Comparison of ENCODE assay signal across 8 cellular contexts in the genomic region with DNA sequence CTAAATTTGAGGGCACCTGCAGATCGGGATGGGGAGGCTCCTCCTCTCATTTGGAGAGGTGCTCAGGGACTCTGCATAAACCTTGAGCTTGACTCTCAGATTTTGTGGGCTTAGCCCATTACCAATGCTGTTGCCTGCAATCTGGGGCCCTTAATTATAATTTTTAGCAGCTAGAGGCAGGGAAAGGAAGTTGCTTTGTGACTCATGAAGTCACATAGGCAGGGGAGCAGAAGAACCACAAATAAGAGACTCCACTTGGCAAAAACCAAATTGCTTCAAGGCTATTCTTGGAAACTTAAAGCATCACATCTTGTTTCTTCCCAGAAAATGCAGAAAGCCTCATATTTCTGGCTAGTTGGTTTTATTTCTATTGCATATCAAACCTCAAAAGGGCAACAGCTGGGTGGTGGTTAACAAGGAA. TPM values are rescaled to one million over a fixed set of nuclear protein-coding genes. Genes with fewer than 3 reads are reported as not detected.
DNase-seq lines count a peak whose midpoint lies in the region; ATAC-seq, FAIRE-seq and TF ChIP-seq lines count a peak whose summit lies in the region.

No MANE protein-coding gene starts in this region.

- H3K79me2 ChIP-seq in K562 (ENCODE audit: control insufficient read depth, insufficient read depth, low read length) (no peaks in the 10 kb centered on the region), osteoblast (ENCODE audit: insufficient read depth, low read length) (peaks cover 82% of the 10 kb centered on the region)

- FAIRE-seq in K562 (lab: Jason Lieb, UNC), result peak; percentile 57

- DNase-seq in NB4 (ENCODE audit: low read depth), result peak; percentile 76
- no peak for DNase-seq in K562 (ENCODE audit: extremely low read depth in 1 of 4, low spot score in 3 of 4)
- DNase-seq in osteoblast (ENCODE audit: insufficient read length, low spot score, missing footprints), result peak; percentile 86
- DNase-seq in NCI-H2081 treated with DMSO at 0.1 percent for 48 hours (lab: John Stamatoyannopoulos, UW), result no peak
- no peak for DNase-seq in SHP77 (lab: John Stamatoyannopoulos, UW)
- no peak for DNase-seq in NCI-H524 treated with DMSO at 0.1 percent for 48 hours (lab: John Stamatoyannopoulos, UW)

- peaks cover 33 to 87% (median 68%) of the 10 kb centered on the region in 10 experiments for H3K4me1 ChIP-seq in BLaER1 treated with 17β-estradiol and CSF1 and Interleukin-3, amounts not matched to agents 10 nM and 100 nM
- H3K4me1 ChIP-seq in K562 (replicated peaks in 1 of 2; ENCODE audit: control insufficient read depth in 2 of 2, insufficient read depth in 2 of 2, low read length in 2 of 2), result peaks cover 39 to 56% of the 10 kb centered on the region in 2 experiments
- peaks cover 67% of the 10 kb centered on the region for H3K4me1 ChIP-seq in osteoblast (ENCODE audit: insufficient read depth, low read length)

- CTCF ChIA-PET in K562 (lab: Yijun Ruan, JAX; ENCODE audit: low intra/inter-chr PET ratio), result no interaction called here

- no peaks in the 10 kb centered on the region for H3K9me3 ChIP-seq in BLaER1 treated with 17β-estradiol and CSF1 and Interleukin-3, amounts not matched to agents 10 nM and 100 nM (replicated peaks in 1 of 11)
- H3K9me3 ChIP-seq in K562 (replicated peaks; ENCODE audit: control insufficient read depth, insufficient read depth, low read depth, low read length), result no peaks in the 10 kb centered on the region
- no peaks in the 10 kb centered on the region for H3K9me3 ChIP-seq in osteoblast (ENCODE audit: low read depth, low read length)

- no peak for TF ChIP-seq CTCF in NB4 (IDR thresholded peaks at IDR 0.05; ENCODE audit: low read depth, low read length)
- no peak for TF ChIP-seq CTCF in K562 (IDR thresholded peaks at IDR 0.05 in 2 of 3, conservative IDR thresholded peaks at IDR 0.05 in 1 of 3; ENCODE audit: insufficient read depth in 2 of 3, low read depth in 1 of 3, low read length in 3 of 3)
- no peak for TF ChIP-seq CTCF in osteoblast (IDR thresholded peaks at IDR 0.05; ENCODE audit: extremely low read depth, low read depth, low read length)

- no peak for TF ChIP-seq RAD21 in K562 (CRISPR knock-in tag; conservative IDR thresholded peaks at IDR 0.05 in 1 of 2, IDR thresholded peaks at IDR 0.05 in 1 of 2)

- no peaks in the 10 kb centered on the region for H4K20me1 ChIP-seq in BLaER1 treated with 17β-estradiol and CSF1 and Interleukin-3, amounts not matched to agents 10 nM and 100 nM
- no peaks in the 10 kb centered on the region for H4K20me1 ChIP-seq in K562 (replicated peaks; ENCODE audit: control insufficient read depth, insufficient read depth, low read length)
- no peaks in the 10 kb centered on the region for H4K20me1 ChIP-seq in osteoblast (ENCODE audit: insufficient read depth, low read length)

- peaks cover 0 to 4% (median 0%) of the 10 kb centered on the region in 11 experiments; a peak in 4 of 22 replicates for H3K36me3 ChIP-seq in BLaER1 treated with 17β-estradiol and CSF1 and Interleukin-3, amounts not matched to agents 10 nM and 100 nM
- peaks cover 16% of the 10 kb centered on the region; the same call in 2 of the 3 replicates for H3K36me3 ChIP-seq in K562 (ENCODE audit: control insufficient read depth, insufficient read depth, low read length)
- H3K36me3 ChIP-seq in osteoblast (ENCODE audit: insufficient read depth, low read length), result peaks cover 71% of the 10 kb centered on the region

- H3K9ac ChIP-seq in BLaER1 treated with 17β-estradiol and CSF1 and Interleukin-3, amounts not matched to agents 10 nM and 100 nM, result peak overlapping the region in 8 of 11 experiments; percentile 1 to 71 (median 30); a peak in 9 of 22 replicates
- H3K9ac ChIP-seq in K562 (ENCODE audit: insufficient read depth in 1 of 2, low read depth in 2 of 2, low read length in 2 of 2), result peak overlapping the region in 1 of 2 experiments; percentile 18; a peak in 1 of 4 replicates

- no peak for TF ChIP-seq POLR2A in NB4 (IDR thresholded peaks at IDR 0.05; ENCODE audit: extremely low read depth, insufficient read length)
- TF ChIP-seq POLR2A in K562 (conservative IDR thresholded peaks at IDR 0.05), result no peak

- ATAC-seq in K562 (no peak), HG02852 (IDR thresholded peaks at IDR 0.05; ENCODE audit: unreplicated experiment) (no peak)

- H3K4me3 ChIP-seq in BLaER1 treated with 17β-estradiol and CSF1 and Interleukin-3, amounts not matched to agents 10 nM and 100 nM, result peak overlapping the region in 2 of 10 experiments; percentile 7 to 22; a peak in 1 of 20 replicates
- no peak overlapping the region for H3K4me3 ChIP-seq in NB4 (ENCODE audit: low read depth, low read length)
- no peak overlapping the region for H3K4me3 ChIP-seq in K562
- no peak overlapping the region for H3K4me3 ChIP-seq in osteoblast (ENCODE audit: insufficient read depth, low read length)

- POLR2A ChIA-PET in K562 (lab: Yijun Ruan, JAX), result interaction anchor here (0.6 to 1.4 kb wide), 5 partner anchors 8 to 79 kb away, joined by 3 to 5 read pairs (median 3); no protein-coding TSS in a partner anchor

- H3K27ac ChIP-seq in BLaER1 treated with 17β-estradiol and CSF1 and Interleukin-3, amounts not matched to agents 10 nM and 100 nM, result peak overlapping the region; percentile 24 to 82 (median 55); a peak in 19 of 22 replicates
- H3K27ac ChIP-seq in K562 (ENCODE audit: extremely low read depth, low read depth, low read length) (no peak overlapping the region), osteoblast (ENCODE audit: low read depth, low read length) (peak overlapping the region; percentile 97)

- H2AFZ ChIP-seq in K562 (ENCODE audit: low read depth, low read length) (no peak overlapping the region), osteoblast (ENCODE audit: low read length) (no peak overlapping the region)

- H3K27me3 ChIP-seq in BLaER1 treated with 17β-estradiol and CSF1 and Interleukin-3, amounts not matched to agents 10 nM and 100 nM, result no peaks in the 10 kb centered on the region
- H3K27me3 ChIP-seq in K562 (ENCODE audit: control insufficient read depth in 2 of 2, insufficient read depth in 2 of 2, low read length in 2 of 2), result no peaks in the 10 kb centered on the region
- no peaks in the 10 kb centered on the region for H3K27me3 ChIP-seq in osteoblast (ENCODE audit: insufficient read depth, low read length)

- no peaks in the 10 kb centered on the region for H3K9me1 ChIP-seq in K562 (ENCODE audit: control insufficient read depth, insufficient read depth, low read length)

- peak overlapping the region; percentile 43 to 97 (median 72) for H3K4me2 ChIP-seq in BLaER1 treated with 17β-estradiol and CSF1 and Interleukin-3, amounts not matched to agents 10 nM and 100 nM
- H3K4me2 ChIP-seq in K562 (ENCODE audit: insufficient read depth, low read length), result no peak overlapping the region
- H3K4me2 ChIP-seq in osteoblast (ENCODE audit: insufficient read depth, low read length), result peak overlapping the region; percentile 28

- no TSS peak for BruUV-seq in K562 (replicated peaks; lab: Mats Ljungman, UMichigan)

- intact Hi-C loops in K562 (cut with micrococcal nuclease), result loop anchor here (5.0 kb wide), 1 partner anchor 80 kb away; no protein-coding TSS in a partner anchor

- WGBS in K562 (ENCODE audit: insufficient coverage, low coverage, missing lambda C conversion rate), result 31% methylated on average over 1 of the region's 1 CpG

- no peak for TF ChIP-seq EP300 in K562 (IDR thresholded peaks at IDR 0.05; ENCODE audit: low read length)

- in situ Hi-C loops in K562 (cut with MboI), result no loop called here

TF ChIP-seq in K562, 482 proteins besides CTCF, POLR2A, EP300 and RAD21 (continues in another document):
- TF ChIP-seq ZBTB43 (CRISPR knock-in tag; IDR thresholded peaks at IDR 0.05) (no peak), TBL1XR1 (IDR thresholded peaks at IDR 0.05; ENCODE audit: low read length in 2 of 2) (no peak), PRPF4 (IDR thresholded peaks at IDR 0.05; ENCODE audit: insufficient read depth, low read depth, low read length, poor library complexity, severe bottlenecking) (no peak)

RNA-seq across cellular contexts. Expression of gene MICAL2, which starts 46.9 kb away (rescaled TPM):
- total RNA-seq in K562 (2011; cell fraction: chromatin; rRNA removed; ENCODE audit: low replicate concordance), result 173 and 222 TPM in 2 replicates
- 77.0 and 99.7 TPM in 2 replicates for total RNA-seq in K562 (2011; cell fraction: nucleolus; rRNA removed)
- 107 and 133 TPM in 2 replicates for total RNA-seq in K562 (2011; cell fraction: nucleoplasm; rRNA removed)
- total RNA-seq in K562 (2014; rRNA removed), result 33.6 and 42.7 TPM in 2 replicates
- 35.0 and 36.8 TPM in 2 replicates for total RNA-seq in K562 (2014; rRNA removed; fragmentation: Illumina TruSeq; extraction: Trizol)
- total RNA-seq in K562 (2015; rRNA removed; fragmentation: Illumina TruSeq; extraction: Trizol), result 22.9 and 23.7 TPM in 2 replicates
- total RNA-seq in K562 (2021), result 63.5 and 64.2 TPM in 2 replicates
- polyA plus RNA-seq in K562 (2011; rRNA removed), result 38.1 and 47.3 TPM in 2 replicates
- 28.3 and 36.5 TPM in 2 replicates for polyA plus RNA-seq in K562 (2011; cell fraction: cytosol; rRNA removed)
- 46.0 and 76.1 TPM in 2 replicates for polyA plus RNA-seq in K562 (2011; cell fraction: nucleus; rRNA removed)
- polyA plus RNA-seq in K562 (2012), result 31.7 and 42.8 TPM in 2 replicates
- polyA plus RNA-seq in K562 (2014; fragmentation: Illumina TruSeq; extraction: Trizol), result 40.3 and 43.0 TPM in 2 replicates
- 1 to 10 TPM; 4.7 to 5.9 TPM for polyA plus RNA-seq in K562 (2014; fragmentation: Nextera tagmentation; extraction: Ambion mirVana)
- polyA plus RNA-seq in K562 (2014; rRNA removed), result 23.3 and 24.0 TPM in 2 replicates
- 82.4 and 92.6 TPM in 2 replicates for polyA minus RNA-seq in K562 (2011; rRNA and poly(A)+ RNA removed)
- 47.4 and 54.4 TPM in 2 replicates for polyA minus RNA-seq in K562 (2011; cell fraction: cytosol; rRNA and poly(A)+ RNA removed)
- 66.9 and 104 TPM in 2 replicates for polyA minus RNA-seq in K562 (2011; cell fraction: nucleus; rRNA and poly(A)+ RNA removed)
- total RNA-seq in osteoblast, result 109 and 156 TPM in 2 replicates

Comparison
In these comparisons a context has a peak if more than half of its experiments do, and no peak if none do; other contexts are left out.
1. DNase-seq: peak in NB4 (single experiment) and osteoblast (single experiment); none in K562 (0 of 4), NCI-H2081 treated with DMSO at 0.1 percent for 48 hours (single experiment), SHP77 (0 of 2) and NCI-H524 treated with DMSO at 0.1 percent for 48 hours (single experiment).